1 cellular context compared by ENCODE assay signal in the genomic region with DNA sequence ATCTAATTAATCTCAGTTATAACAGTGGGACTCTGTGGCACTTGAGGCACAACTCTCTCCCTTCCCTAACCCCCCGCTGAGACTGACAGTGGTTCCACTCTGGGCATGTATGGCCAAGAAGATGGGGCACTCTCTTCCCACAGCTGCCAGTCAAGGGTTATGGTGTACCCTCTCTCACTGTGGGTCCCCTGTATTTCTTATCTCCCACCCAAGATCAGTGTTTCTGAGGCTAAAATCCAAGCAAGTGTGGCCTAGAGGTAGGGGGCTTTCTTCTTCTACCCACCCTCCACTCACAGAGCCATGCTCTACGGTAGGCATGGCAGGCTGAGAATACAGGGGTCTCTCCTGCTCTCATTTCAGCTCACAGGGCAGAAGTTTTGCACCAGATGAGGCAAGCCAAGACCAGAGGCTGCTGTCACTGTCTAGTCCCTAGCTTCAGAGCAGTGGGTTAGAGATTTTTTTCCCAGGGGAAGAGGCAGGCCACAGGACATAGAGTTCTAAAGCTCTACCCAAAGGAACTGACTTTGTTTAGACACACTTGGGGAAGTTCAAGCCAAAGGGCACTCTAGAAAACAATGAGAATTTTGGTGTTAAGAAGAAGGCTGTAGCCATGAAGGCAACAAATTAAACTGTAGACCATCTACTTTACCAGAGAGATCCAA.
TF ChIP-seq lines count a peak whose summit lies in the region.

No MANE protein-coding gene starts in this region.

TF ChIP-seq in A549, 52 proteins besides CTCF, POLR2A, EP300 and RAD21 (continued from another document):
- TF ChIP-seq, protein P1, sequence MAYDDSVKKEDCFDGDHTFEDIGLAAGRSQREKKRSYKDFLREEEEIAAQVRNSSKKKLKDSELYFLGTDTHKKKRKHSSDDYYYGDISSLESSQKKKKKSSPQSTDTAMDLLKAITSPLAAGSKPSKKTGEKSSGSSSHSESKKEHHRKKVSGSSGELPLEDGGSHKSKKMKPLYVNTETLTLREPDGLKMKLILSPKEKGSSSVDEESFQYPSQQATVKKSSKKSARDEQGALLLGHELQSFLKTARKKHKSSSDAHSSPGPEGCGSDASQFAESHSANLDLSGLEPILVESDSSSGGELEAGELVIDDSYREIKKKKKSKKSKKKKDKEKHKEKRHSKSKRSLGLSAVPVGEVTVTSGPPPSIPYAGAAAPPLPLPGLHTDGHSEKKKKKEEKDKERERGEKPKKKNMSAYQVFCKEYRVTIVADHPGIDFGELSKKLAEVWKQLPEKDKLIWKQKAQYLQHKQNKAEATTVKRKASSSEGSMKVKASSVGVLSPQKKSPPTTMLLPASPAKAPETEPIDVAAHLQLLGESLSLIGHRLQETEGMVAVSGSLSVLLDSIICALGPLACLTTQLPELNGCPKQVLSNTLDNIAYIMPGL (CRISPR knock-in tag; IDR thresholded peaks at IDR 0.05; ENCODE audit: borderline replicate concordance): no peak
- no peak for TF ChIP-seq ZNF302 (CRISPR knock-in tag; IDR thresholded peaks at IDR 0.05)
- no peak for TF ChIP-seq JUNB (IDR thresholded peaks at IDR 0.05)
- TF ChIP-seq, protein P2, sequence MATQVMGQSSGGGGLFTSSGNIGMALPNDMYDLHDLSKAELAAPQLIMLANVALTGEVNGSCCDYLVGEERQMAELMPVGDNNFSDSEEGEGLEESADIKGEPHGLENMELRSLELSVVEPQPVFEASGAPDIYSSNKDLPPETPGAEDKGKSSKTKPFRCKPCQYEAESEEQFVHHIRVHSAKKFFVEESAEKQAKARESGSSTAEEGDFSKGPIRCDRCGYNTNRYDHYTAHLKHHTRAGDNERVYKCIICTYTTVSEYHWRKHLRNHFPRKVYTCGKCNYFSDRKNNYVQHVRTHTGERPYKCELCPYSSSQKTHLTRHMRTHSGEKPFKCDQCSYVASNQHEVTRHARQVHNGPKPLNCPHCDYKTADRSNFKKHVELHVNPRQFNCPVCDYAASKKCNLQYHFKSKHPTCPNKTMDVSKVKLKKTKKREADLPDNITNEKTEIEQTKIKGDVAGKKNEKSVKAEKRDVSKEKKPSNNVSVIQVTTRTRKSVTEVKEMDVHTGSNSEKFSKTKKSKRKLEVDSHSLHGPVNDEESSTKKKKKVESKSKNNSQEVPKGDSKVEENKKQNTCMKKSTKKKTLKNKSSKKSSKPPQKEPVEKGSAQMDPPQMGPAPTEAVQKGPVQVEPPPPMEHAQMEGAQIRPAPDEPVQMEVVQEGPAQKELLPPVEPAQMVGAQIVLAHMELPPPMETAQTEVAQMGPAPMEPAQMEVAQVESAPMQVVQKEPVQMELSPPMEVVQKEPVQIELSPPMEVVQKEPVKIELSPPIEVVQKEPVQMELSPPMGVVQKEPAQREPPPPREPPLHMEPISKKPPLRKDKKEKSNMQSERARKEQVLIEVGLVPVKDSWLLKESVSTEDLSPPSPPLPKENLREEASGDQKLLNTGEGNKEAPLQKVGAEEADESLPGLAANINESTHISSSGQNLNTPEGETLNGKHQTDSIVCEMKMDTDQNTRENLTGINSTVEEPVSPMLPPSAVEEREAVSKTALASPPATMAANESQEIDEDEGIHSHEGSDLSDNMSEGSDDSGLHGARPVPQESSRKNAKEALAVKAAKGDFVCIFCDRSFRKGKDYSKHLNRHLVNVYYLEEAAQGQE (IDR thresholded peaks at IDR 0.05): no peak
